ENCODE assay signal across 11 cellular contexts in the genomic region with DNA sequence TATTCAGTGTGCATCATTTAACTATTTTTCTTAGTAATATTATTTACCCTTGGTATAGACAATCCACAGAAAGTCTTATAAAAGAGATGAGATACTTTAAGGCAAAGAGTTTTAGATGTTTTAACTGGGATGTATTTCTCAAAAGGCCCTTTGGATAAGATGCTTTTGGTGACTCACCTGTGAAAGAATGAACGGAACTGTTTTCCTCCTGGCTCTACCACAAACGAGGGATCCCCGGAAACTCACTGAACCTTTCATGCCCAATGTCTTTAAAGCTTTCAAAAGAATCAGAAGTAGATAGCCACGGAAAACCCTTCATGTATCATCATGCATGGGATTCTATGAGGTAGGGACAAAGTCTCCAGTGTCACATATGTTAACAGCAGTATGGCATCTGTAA. TPM values are rescaled to one million over a fixed set of nuclear protein-coding genes. Genes with fewer than 3 reads are reported as not detected.
A peak's percentile ranks its signal among the peaks of the same experiment; 100 is the strongest.
DNase-seq lines count a peak whose midpoint lies in the region; ATAC-seq and TF ChIP-seq lines count a peak whose summit lies in the region.
"Had no signal": no experiment of that assay in that cellular context is flagged by ENCODE, and none has a peak within 500 bp of the region (broad histone marks: within the 10 kb centered on the region; RNA-seq: fewer than 3 reads in every experiment).

No MANE protein-coding gene starts in this region.

- peaks cover 25% of the 10 kb centered on the region for H3K36me3 Mint-ChIP-seq in activated T-cell treated with anti-CD3 and anti-CD28 coated beads, Interleukin-2, amount 50 U/mL, for 4 hours (ENCODE audit: insufficient read depth)
- H3K36me3 Mint-ChIP-seq in T-helper 17 cell (ENCODE audit: low read depth): peaks cover 5% of the 10 kb centered on the region
- H3K36me3 Mint-ChIP-seq in stimulated activated effector memory CD8-positive, alpha-beta T cell treated with anti-CD3 and anti-CD28 coated beads, Interleukin-12 subunit alpha, Interleukin-12 subunit beta, amount 100 ng/mL, for 72 hours: peaks cover 6% of the 10 kb centered on the region

- H3K27ac Mint-ChIP-seq in T-helper 17 cell: peak overlapping the region; percentile 99
- H3K27ac Mint-ChIP-seq in stimulated activated effector memory CD8-positive, alpha-beta T cell treated with anti-CD3 and anti-CD28 coated beads, Interleukin-12 subunit alpha, Interleukin-12 subunit beta, amount 100 ng/mL, for 72 hours: no peak overlapping the region

- TF ChIP-seq CTCF in fibroblast of the aortic adventitia (IDR thresholded peaks at IDR 0.05; ENCODE audit: insufficient read depth, low read length): no peak

- peak overlapping the region; percentile 83 for H3K4me3 ChIP-seq in fibroblast of the aortic adventitia (ENCODE audit: low read depth, low read length)

- DNase-seq in activated T-cell treated with anti-CD3 and anti-CD28 coated beads, Interleukin-2, amount 50 U/mL, for 4 hours: no peak
- no peak for DNase-seq in activated T-cell treated with anti-CD3 and anti-CD28 coated beads, Interleukin-2, amount 50 U/mL, for 48 hours
- DNase-seq in T-helper 17 cell (no peak), fibroblast of the aortic adventitia (ENCODE audit: low read depth) (no peak)
- no peak for DNase-seq in stimulated activated effector memory CD8-positive, alpha-beta T cell treated with anti-CD3 and anti-CD28 coated beads, Interleukin-12 subunit alpha, Interleukin-12 subunit beta, amount 100 ng/mL, for 72 hours (ENCODE audit: low spot score in 2 of 2)
- DNase-seq: activated CD4-positive, alpha-beta T cell treated with anti-CD3 and anti-CD28 coated beads, Interleukin-2, amount 50 U/mL, for 1 hour; NK-92 treated with Interleukin-12 subunit alpha and Interleukin-12 subunit beta, amount 100 ng/mL, for 24 hours; stimulated activated CD4-positive, alpha-beta T cell treated with anti-CD3 and anti-CD28 coated beads, Interleukin-4, amount 100 ng/mL, for 1 hour had no signal

- H3K4me1 Mint-ChIP-seq in activated T-cell treated with anti-CD3 and anti-CD28 coated beads, Interleukin-2, amount 50 U/mL, for 4 hours (ENCODE audit: low read depth): peaks cover 50% of the 10 kb centered on the region
- peaks cover 45% of the 10 kb centered on the region for H3K4me1 Mint-ChIP-seq in T-helper 17 cell
- peaks cover 54% of the 10 kb centered on the region for H3K4me1 Mint-ChIP-seq in stimulated activated effector memory CD8-positive, alpha-beta T cell treated with anti-CD3 and anti-CD28 coated beads, Interleukin-12 subunit alpha, Interleukin-12 subunit beta, amount 100 ng/mL, for 72 hours

- no peak for ATAC-seq in activated T-cell treated with anti-CD3 and anti-CD28 coated beads, Interleukin-2, amount 50 U/mL, for 4 hours
- ATAC-seq in T-helper 17 cell (no peak), GM21737 (IDR thresholded peaks at IDR 0.05; ENCODE audit: unreplicated experiment) (no peak), esophagus mucosa (no peak), GM21528 (IDR thresholded peaks at IDR 0.05; ENCODE audit: low FRiP score, unreplicated experiment) (no peak)
- ATAC-seq in stimulated activated effector memory CD8-positive, alpha-beta T cell treated with anti-CD3 and anti-CD28 coated beads, Interleukin-12 subunit alpha, Interleukin-12 subunit beta, amount 100 ng/mL, for 72 hours: no peak

- H3K4me3 Mint-ChIP-seq in activated T-cell treated with anti-CD3 and anti-CD28 coated beads, Interleukin-2, amount 50 U/mL, for 4 hours: peak overlapping the region; percentile 100
- peak overlapping the region; percentile 45 for H3K4me3 Mint-ChIP-seq in T-helper 17 cell
- peak overlapping the region; percentile 100 for H3K4me3 Mint-ChIP-seq in stimulated activated effector memory CD8-positive, alpha-beta T cell treated with anti-CD3 and anti-CD28 coated beads, Interleukin-12 subunit alpha, Interleukin-12 subunit beta, amount 100 ng/mL, for 72 hours

- H3K9me3 ChIP-seq in T-helper 17 cell (ENCODE audit: control insufficient read depth, low read length, poor library complexity, severe bottlenecking): no peaks in the 10 kb centered on the region

- H3K27me3 Mint-ChIP-seq in activated T-cell treated with anti-CD3 and anti-CD28 coated beads, Interleukin-2, amount 50 U/mL, for 4 hours (ENCODE audit: low read depth): peaks cover 3% of the 10 kb centered on the region
- peaks cover 7% of the 10 kb centered on the region for H3K27me3 Mint-ChIP-seq in T-helper 17 cell

- H3K9me3 Mint-ChIP-seq in activated T-cell treated with anti-CD3 and anti-CD28 coated beads, Interleukin-2, amount 50 U/mL, for 4 hours: peaks cover 9% of the 10 kb centered on the region
- no peaks in the 10 kb centered on the region for H3K9me3 Mint-ChIP-seq in stimulated activated effector memory CD8-positive, alpha-beta T cell treated with anti-CD3 and anti-CD28 coated beads, Interleukin-12 subunit alpha, Interleukin-12 subunit beta, amount 100 ng/mL, for 72 hours

RNA-seq across cellular contexts. Expression of a gene that starts 1.6 kb away (rescaled TPM):
- total RNA-seq in activated T-cell treated with anti-CD3 and anti-CD28 coated beads, Interleukin-2, amount 50 U/mL, for 4 hours: 1 to 10 TPM; 2.8 to 3.4 (median 3.0) TPM
- total RNA-seq in T-helper 17 cell: 1 to 10 TPM; 4.6 to 7.1 TPM
- 2.3 and 7.1 TPM in 2 replicates for total RNA-seq in fibroblast of the aortic adventitia (ENCODE audit: low replicate concordance)
- total RNA-seq in esophagus mucosa: 1.5 TPM

Comparison
In these comparisons a context has a peak if more than half of its experiments do, and no peak if none do; other contexts are left out.
1. H3K4me3 Mint-ChIP-seq: peak in every context shown above with its lines; median percentile 100 in activated T-cell treated with anti-CD3 and anti-CD28 coated beads, Interleukin-2, amount 50 U/mL, for 4 hours; 100 in stimulated activated effector memory CD8-positive, alpha-beta T cell treated with anti-CD3 and anti-CD28 coated beads, Interleukin-12 subunit alpha, Interleukin-12 subunit beta, amount 100 ng/mL, for 72 hours; 45 in T-helper 17 cell.